1 cellular context compared by ENCODE assay signal in the genomic region with DNA sequence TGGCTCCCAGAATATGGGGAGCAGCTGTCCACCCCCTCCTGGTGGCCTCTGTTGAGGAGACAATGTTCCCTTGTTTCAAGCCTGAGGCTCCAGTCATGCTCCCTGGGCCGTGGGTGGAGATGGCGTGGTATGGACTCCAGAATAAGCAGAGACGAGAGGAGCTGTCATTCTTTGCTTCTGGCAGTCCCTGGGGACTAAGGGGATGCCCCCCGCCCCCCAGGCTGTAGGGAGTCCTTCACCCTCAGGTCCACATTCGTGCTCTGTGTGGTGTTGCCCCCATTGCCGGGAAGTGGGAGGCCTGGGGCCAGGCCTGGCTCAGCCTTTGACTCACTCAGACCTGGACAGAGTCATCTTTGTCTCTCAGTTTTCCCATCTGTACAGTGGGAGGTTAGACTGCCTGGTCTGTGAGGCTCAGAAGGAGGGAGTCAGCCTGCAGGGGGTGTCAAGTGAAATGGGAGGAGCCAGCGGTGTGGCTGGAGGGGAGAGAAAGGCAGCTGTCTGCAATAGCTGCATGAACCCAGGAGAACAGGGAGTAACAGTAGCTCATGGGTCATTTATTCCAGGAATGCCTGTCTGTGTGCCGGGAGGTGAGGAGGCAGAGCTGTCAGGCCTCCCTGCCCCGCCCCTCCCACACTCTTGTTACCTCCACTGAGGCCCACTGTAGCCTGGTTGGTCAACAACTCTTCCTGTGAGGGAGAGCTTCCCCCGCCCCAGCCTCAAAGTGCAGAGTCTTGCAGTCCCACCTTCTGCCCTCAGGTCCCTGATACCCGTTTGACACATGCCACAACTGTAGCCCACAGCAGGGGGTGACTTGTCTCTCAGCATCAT.
A peak's percentile ranks its signal among the peaks of the same experiment; 100 is the strongest.
TF ChIP-seq lines count a peak whose summit lies in the region.

No MANE protein-coding gene starts in this region.

TF ChIP-seq in HepG2, 621 proteins besides CTCF, POLR2A, EP300 and RAD21 (continued from another document and continues in another):
- TF ChIP-seq, protein P1, sequence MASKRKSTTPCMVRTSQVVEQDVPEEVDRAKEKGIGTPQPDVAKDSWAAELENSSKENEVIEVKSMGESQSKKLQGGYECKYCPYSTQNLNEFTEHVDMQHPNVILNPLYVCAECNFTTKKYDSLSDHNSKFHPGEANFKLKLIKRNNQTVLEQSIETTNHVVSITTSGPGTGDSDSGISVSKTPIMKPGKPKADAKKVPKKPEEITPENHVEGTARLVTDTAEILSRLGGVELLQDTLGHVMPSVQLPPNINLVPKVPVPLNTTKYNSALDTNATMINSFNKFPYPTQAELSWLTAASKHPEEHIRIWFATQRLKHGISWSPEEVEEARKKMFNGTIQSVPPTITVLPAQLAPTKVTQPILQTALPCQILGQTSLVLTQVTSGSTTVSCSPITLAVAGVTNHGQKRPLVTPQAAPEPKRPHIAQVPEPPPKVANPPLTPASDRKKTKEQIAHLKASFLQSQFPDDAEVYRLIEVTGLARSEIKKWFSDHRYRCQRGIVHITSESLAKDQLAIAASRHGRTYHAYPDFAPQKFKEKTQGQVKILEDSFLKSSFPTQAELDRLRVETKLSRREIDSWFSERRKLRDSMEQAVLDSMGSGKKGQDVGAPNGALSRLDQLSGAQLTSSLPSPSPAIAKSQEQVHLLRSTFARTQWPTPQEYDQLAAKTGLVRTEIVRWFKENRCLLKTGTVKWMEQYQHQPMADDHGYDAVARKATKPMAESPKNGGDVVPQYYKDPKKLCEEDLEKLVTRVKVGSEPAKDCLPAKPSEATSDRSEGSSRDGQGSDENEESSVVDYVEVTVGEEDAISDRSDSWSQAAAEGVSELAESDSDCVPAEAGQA (IDR thresholded peaks at IDR 0.05; ENCODE audit: low read depth) = 0 out of 2 replicates have a peak, but pooled peaks have one; percentile 29
- TF ChIP-seq, protein P1 (CRISPR knock-in tag; IDR thresholded peaks at IDR 0.05; ENCODE audit: borderline replicate concordance) = no peak
- peak; percentile 95 for TF ChIP-seq RCOR2 (CRISPR knock-in tag; IDR thresholded peaks at IDR 0.05)
- peak; percentile 22; the same call in 1 of the 2 replicates for TF ChIP-seq ZSCAN21 (CRISPR knock-in tag; IDR thresholded peaks at IDR 0.05; ENCODE audit: borderline replicate concordance)
- no peak for TF ChIP-seq NFE2 (CRISPR knock-in tag; IDR thresholded peaks at IDR 0.05)
- TF ChIP-seq, protein P2, sequence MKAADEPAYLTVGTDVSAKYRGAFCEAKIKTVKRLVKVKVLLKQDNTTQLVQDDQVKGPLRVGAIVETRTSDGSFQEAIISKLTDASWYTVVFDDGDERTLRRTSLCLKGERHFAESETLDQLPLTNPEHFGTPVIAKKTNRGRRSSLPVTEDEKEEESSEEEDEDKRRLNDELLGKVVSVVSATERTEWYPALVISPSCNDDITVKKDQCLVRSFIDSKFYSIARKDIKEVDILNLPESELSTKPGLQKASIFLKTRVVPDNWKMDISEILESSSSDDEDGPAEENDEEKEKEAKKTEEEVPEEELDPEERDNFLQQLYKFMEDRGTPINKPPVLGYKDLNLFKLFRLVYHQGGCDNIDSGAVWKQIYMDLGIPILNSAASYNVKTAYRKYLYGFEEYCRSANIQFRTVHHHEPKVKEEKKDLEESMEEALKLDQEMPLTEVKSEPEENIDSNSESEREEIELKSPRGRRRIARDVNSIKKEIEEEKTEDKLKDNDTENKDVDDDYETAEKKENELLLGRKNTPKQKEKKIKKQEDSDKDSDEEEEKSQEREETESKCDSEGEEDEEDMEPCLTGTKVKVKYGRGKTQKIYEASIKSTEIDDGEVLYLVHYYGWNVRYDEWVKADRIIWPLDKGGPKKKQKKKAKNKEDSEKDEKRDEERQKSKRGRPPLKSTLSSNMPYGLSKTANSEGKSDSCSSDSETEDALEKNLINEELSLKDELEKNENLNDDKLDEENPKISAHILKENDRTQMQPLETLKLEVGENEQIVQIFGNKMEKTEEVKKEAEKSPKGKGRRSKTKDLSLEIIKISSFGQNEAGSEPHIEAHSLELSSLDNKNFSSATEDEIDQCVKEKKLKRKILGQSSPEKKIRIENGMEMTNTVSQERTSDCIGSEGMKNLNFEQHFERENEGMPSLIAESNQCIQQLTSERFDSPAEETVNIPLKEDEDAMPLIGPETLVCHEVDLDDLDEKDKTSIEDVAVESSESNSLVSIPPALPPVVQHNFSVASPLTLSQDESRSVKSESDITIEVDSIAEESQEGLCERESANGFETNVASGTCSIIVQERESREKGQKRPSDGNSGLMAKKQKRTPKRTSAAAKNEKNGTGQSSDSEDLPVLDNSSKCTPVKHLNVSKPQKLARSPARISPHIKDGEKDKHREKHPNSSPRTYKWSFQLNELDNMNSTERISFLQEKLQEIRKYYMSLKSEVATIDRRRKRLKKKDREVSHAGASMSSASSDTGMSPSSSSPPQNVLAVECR (CRISPR knock-in tag; IDR thresholded peaks at IDR 0.05; ENCODE audit: borderline replicate concordance) = peak; percentile 78; the same call in 1 of the 2 replicates
- no peak for TF ChIP-seq ZNF382 (CRISPR knock-in tag; IDR thresholded peaks at IDR 0.05; ENCODE audit: borderline replicate concordance)
- TF ChIP-seq ZNF644 (CRISPR knock-in tag; IDR thresholded peaks at IDR 0.05; ENCODE audit: low read depth) = no peak
- TF ChIP-seq ZNF317 (CRISPR knock-in tag; IDR thresholded peaks at IDR 0.05) = 0 out of 2 replicates have a peak, but pooled peaks have one; percentile 31
- peak; percentile 98 for TF ChIP-seq ZKSCAN5 (CRISPR knock-in tag; IDR thresholded peaks at IDR 0.05)
- TF ChIP-seq CHD4 (IDR thresholded peaks at IDR 0.05; ENCODE audit: borderline replicate concordance, low read length) = peak; percentile 93
- peak; percentile 22; the same call in 1 of the 2 replicates for TF ChIP-seq HHEX (CRISPR knock-in tag; IDR thresholded peaks at IDR 0.05)
- TF ChIP-seq SAP130 (CRISPR knock-in tag; IDR thresholded peaks at IDR 0.05; ENCODE audit: low read depth) = peak; percentile 94
- TF ChIP-seq RNF2 (conservative IDR thresholded peaks at IDR 0.05; ENCODE audit: low read depth) = no peak
- TF ChIP-seq ISX (CRISPR knock-in tag; conservative IDR thresholded peaks at IDR 0.05) = no peak
- TF ChIP-seq, protein P3, sequence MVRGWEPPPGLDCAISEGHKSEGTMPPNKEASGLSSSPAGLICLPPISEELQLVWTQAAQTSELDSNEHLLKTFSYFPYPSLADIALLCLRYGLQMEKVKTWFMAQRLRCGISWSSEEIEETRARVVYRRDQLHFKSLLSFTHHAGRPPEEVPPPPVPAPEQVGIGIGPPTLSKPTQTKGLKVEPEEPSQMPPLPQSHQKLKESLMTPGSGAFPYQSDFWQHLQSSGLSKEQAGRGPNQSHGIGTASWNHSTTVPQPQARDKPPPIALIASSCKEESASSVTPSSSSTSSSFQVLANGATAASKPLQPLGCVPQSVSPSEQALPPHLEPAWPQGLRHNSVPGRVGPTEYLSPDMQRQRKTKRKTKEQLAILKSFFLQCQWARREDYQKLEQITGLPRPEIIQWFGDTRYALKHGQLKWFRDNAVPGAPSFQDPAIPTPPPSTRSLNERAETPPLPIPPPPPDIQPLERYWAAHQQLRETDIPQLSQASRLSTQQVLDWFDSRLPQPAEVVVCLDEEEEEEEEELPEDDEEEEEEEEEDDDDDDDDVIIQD (CRISPR knock-in tag; IDR thresholded peaks at IDR 0.05; ENCODE audit: low read depth) = 0 out of 2 replicates have a peak, but pooled peaks have one; percentile 41
- TF ChIP-seq, protein P4, sequence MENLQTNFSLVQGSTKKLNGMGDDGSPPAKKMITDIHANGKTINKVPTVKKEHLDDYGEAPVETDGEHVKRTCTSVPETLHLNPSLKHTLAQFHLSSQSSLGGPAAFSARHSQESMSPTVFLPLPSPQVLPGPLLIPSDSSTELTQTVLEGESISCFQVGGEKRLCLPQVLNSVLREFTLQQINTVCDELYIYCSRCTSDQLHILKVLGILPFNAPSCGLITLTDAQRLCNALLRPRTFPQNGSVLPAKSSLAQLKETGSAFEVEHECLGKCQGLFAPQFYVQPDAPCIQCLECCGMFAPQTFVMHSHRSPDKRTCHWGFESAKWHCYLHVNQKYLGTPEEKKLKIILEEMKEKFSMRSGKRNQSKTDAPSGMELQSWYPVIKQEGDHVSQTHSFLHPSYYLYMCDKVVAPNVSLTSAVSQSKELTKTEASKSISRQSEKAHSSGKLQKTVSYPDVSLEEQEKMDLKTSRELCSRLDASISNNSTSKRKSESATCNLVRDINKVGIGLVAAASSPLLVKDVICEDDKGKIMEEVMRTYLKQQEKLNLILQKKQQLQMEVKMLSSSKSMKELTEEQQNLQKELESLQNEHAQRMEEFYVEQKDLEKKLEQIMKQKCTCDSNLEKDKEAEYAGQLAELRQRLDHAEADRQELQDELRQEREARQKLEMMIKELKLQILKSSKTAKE (CRISPR knock-in tag; IDR thresholded peaks at IDR 0.05; ENCODE audit: borderline replicate concordance) = peak; percentile 44; the same call in 1 of the 2 replicates
- no peak for TF ChIP-seq RBM22 (optimal IDR thresholded peaks at IDR 0.05; ENCODE audit: low read length)
- peak; percentile 73 for TF ChIP-seq RARA (CRISPR knock-in tag; IDR thresholded peaks at IDR 0.05)
- TF ChIP-seq ZNF747 (CRISPR knock-in tag; IDR thresholded peaks at IDR 0.05; ENCODE audit: borderline replicate concordance) = peak; percentile 59; the same call in 1 of the 2 replicates
- TF ChIP-seq KMT2A (CRISPR knock-in tag; IDR thresholded peaks at IDR 0.05) = 0 out of 2 replicates have a peak, but pooled peaks have one; percentile 29
- TF ChIP-seq ZNF749 (CRISPR knock-in tag; IDR thresholded peaks at IDR 0.05; ENCODE audit: borderline replicate concordance) = 0 out of 2 replicates have a peak, but pooled peaks have one; percentile 27
- TF ChIP-seq CBFB (CRISPR knock-in tag; IDR thresholded peaks at IDR 0.05) = 0 out of 2 replicates have a peak, but pooled peaks have one; percentile 42
- peak; percentile 89; the same call in 1 of the 2 replicates for TF ChIP-seq JUN (CRISPR knock-in tag; IDR thresholded peaks at IDR 0.05)
- peak; percentile 60 for TF ChIP-seq ETV5 (CRISPR knock-in tag; IDR thresholded peaks at IDR 0.05; ENCODE audit: borderline replicate concordance)
- TF ChIP-seq, protein P5, sequence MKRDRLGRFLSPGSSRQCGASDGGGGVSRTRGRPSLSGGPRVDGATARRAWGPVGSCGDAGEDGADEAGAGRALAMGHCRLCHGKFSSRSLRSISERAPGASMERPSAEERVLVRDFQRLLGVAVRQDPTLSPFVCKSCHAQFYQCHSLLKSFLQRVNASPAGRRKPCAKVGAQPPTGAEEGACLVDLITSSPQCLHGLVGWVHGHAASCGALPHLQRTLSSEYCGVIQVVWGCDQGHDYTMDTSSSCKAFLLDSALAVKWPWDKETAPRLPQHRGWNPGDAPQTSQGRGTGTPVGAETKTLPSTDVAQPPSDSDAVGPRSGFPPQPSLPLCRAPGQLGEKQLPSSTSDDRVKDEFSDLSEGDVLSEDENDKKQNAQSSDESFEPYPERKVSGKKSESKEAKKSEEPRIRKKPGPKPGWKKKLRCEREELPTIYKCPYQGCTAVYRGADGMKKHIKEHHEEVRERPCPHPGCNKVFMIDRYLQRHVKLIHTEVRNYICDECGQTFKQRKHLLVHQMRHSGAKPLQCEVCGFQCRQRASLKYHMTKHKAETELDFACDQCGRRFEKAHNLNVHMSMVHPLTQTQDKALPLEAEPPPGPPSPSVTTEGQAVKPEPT (CRISPR knock-in tag; IDR thresholded peaks at IDR 0.05; ENCODE audit: low read depth) = peak; percentile 36; the same call in 1 of the 2 replicates
- no peak for TF ChIP-seq ZIK1 (CRISPR knock-in tag; IDR thresholded peaks at IDR 0.05; ENCODE audit: borderline replicate concordance, low read depth)
- TF ChIP-seq SOX5 (CRISPR knock-in tag; IDR thresholded peaks at IDR 0.05; ENCODE audit: borderline replicate concordance) = peak; percentile 67; the same call in 1 of the 2 replicates
- TF ChIP-seq KLF15 (CRISPR knock-in tag; IDR thresholded peaks at IDR 0.05; ENCODE audit: borderline replicate concordance) = no peak
- peak; percentile 86 for TF ChIP-seq MEIS1 (CRISPR knock-in tag; IDR thresholded peaks at IDR 0.05; ENCODE audit: borderline replicate concordance)
- peak; percentile 59; the same call in 1 of the 2 replicates for TF ChIP-seq ZSCAN25 (CRISPR knock-in tag; IDR thresholded peaks at IDR 0.05)
- TF ChIP-seq KDM4B (CRISPR knock-in tag; IDR thresholded peaks at IDR 0.05) = 0 out of 2 replicates have a peak, but pooled peaks have one; percentile 62
- peak; percentile 38; the same call in 1 of the 2 replicates for TF ChIP-seq MXD4 (CRISPR knock-in tag; IDR thresholded peaks at IDR 0.05)
- TF ChIP-seq, protein P6, sequence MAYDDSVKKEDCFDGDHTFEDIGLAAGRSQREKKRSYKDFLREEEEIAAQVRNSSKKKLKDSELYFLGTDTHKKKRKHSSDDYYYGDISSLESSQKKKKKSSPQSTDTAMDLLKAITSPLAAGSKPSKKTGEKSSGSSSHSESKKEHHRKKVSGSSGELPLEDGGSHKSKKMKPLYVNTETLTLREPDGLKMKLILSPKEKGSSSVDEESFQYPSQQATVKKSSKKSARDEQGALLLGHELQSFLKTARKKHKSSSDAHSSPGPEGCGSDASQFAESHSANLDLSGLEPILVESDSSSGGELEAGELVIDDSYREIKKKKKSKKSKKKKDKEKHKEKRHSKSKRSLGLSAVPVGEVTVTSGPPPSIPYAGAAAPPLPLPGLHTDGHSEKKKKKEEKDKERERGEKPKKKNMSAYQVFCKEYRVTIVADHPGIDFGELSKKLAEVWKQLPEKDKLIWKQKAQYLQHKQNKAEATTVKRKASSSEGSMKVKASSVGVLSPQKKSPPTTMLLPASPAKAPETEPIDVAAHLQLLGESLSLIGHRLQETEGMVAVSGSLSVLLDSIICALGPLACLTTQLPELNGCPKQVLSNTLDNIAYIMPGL (CRISPR knock-in tag; IDR thresholded peaks at IDR 0.05; ENCODE audit: borderline replicate concordance in 1 of 2, low read depth in 1 of 2) = peak in 1 of 2 experiments; percentile 64; a peak in 1 of 4 replicates
- TF ChIP-seq HNF4A (CRISPR knock-in tag; IDR thresholded peaks at IDR 0.05) = peak; percentile 50
- no peak for TF ChIP-seq SOX13 (IDR thresholded peaks at IDR 0.05)
- TF ChIP-seq SOX13 (CRISPR knock-in tag; conservative IDR thresholded peaks at IDR 0.05 in 1 of 2, IDR thresholded peaks at IDR 0.05 in 1 of 2) = peak in 1 of 2 experiments; percentile 61; a peak in 2 of 4 replicates
- peak; percentile 98 for TF ChIP-seq SP5 (CRISPR knock-in tag; IDR thresholded peaks at IDR 0.05; ENCODE audit: borderline replicate concordance, low read depth)
- TF ChIP-seq FOXA3 (CRISPR knock-in tag; IDR thresholded peaks at IDR 0.05) = peak; percentile 72
- 0 out of 2 replicates have a peak, but pooled peaks have one; percentile 48 for TF ChIP-seq ZBTB7B (CRISPR knock-in tag; IDR thresholded peaks at IDR 0.05)
